ENCODE assay signal across 8 cellular contexts in the genomic region with DNA sequence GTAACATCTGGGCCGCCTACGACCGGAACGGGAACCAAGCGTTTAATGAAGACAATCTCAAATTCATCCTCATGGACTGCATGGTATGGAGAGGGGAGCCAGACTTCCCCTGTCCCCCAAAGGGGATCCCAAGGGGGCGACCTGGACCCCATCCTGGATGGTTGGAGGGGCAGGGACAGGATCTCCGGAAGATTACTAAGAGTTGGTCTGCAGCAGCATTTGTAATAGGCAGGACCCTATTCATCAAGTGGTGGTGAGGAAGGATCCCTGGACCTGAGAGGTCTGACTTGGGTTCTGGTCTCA. TPM values are rescaled to one million over a fixed set of nuclear protein-coding genes. Genes with fewer than 3 reads are reported as not detected.
A peak's percentile ranks its signal among the peaks of the same experiment; 100 is the strongest.
DNase-seq lines count a peak whose midpoint lies in the region; ATAC-seq and TF ChIP-seq lines count a peak whose summit lies in the region.

No MANE protein-coding gene starts in this region.

- WGBS in right lobe of liver (ENCODE audit: insufficient coverage, low coverage, low lambda C conversion rate, missing lambda C conversion rate), result 6% methylated on average over 7 of the region's 7 CpGs

- DNase-seq in activated CD4-positive, alpha-beta T cell treated with anti-CD3 and anti-CD28 coated beads, Interleukin-2, amount 10 ng/mL, durations not matched to agents 7 days and 5 days, result no peak
- no peak for DNase-seq in activated CD4-positive, alpha-beta T cell treated with anti-CD3 and anti-CD28 coated beads for 4 hours
- no peak for DNase-seq in ascending aorta (ENCODE audit: low spot score in 2 of 2)
- DNase-seq in right lobe of liver, result no peak
- no peak for DNase-seq in thoracic aorta (ENCODE audit: low spot score)
- no peak for DNase-seq in iPS-NIHi7 (ENCODE audit: extremely low spot score)

- peaks cover 9% of the 10 kb centered on the region for H3K36me3 Mint-ChIP-seq in activated CD4-positive, alpha-beta T cell treated with anti-CD3 and anti-CD28 coated beads, Interleukin-2, amount 10 ng/mL, durations not matched to agents 7 days and 5 days (ENCODE audit: low read depth)

- no peaks in the 10 kb centered on the region for H3K9me3 Mint-ChIP-seq in activated CD4-positive, alpha-beta T cell treated with anti-CD3 and anti-CD28 coated beads, Interleukin-2, amount 10 ng/mL, durations not matched to agents 7 days and 5 days

- no peak for TF ChIP-seq POLR2A in right lobe of liver (IDR thresholded peaks at IDR 0.05)

- H3K27me3 ChIP-seq in ascending aorta (no peaks in the 10 kb centered on the region), right lobe of liver (no peaks in the 10 kb centered on the region), thoracic aorta (replicated peaks; ENCODE audit: insufficient read depth) (no peaks in the 10 kb centered on the region)

- H3K4me1 Mint-ChIP-seq in activated CD4-positive, alpha-beta T cell treated with anti-CD3 and anti-CD28 coated beads, Interleukin-2, amount 10 ng/mL, durations not matched to agents 7 days and 5 days, result peaks cover 27% of the 10 kb centered on the region

- no peak for ATAC-seq in right lobe of liver
- no peak for ATAC-seq in thoracic aorta (ENCODE audit: insufficient number of reproducible peaks, low FRiP score, low read depth)
- no peak for ATAC-seq in GM19035 (IDR thresholded peaks at IDR 0.05; ENCODE audit: unreplicated experiment)
- no peak for ATAC-seq in GM19395 (IDR thresholded peaks at IDR 0.05; ENCODE audit: unreplicated experiment)

- peak overlapping the region; percentile 44 to 96 for H3K27ac ChIP-seq in ascending aorta
- peak overlapping the region; percentile 79 to 88 (median 82) for H3K27ac ChIP-seq in right lobe of liver
- peak overlapping the region; percentile 77 to 85 for H3K27ac ChIP-seq in thoracic aorta

- CTCF ChIA-PET in activated CD4-positive, alpha-beta T cell treated with anti-CD3 and anti-CD28 coated beads, Interleukin-2, amount 10 ng/mL, durations not matched to agents 7 days and 5 days (lab: Charles Lee), result interaction anchor here (0.8 kb wide), 1 partner anchor 9 kb away, joined by 3 read pairs; no protein-coding TSS in a partner anchor

- H3K9me3 ChIP-seq in ascending aorta (no peaks in the 10 kb centered on the region), right lobe of liver (no peaks in the 10 kb centered on the region), thoracic aorta (no peaks in the 10 kb centered on the region)

- no peaks in the 10 kb centered on the region for H3K27me3 Mint-ChIP-seq in activated CD4-positive, alpha-beta T cell treated with anti-CD3 and anti-CD28 coated beads, Interleukin-2, amount 10 ng/mL, durations not matched to agents 7 days and 5 days

- H3K4me3 ChIP-seq in ascending aorta (peak overlapping the region; percentile 58 to 73), right lobe of liver (peak overlapping the region; percentile 75 to 100 (median 89)), thoracic aorta (peak overlapping the region; percentile 88)

- TF ChIP-seq CTCF in ascending aorta (IDR thresholded peaks at IDR 0.05), result no peak
- TF ChIP-seq CTCF in right lobe of liver (IDR thresholded peaks at IDR 0.05), result no peak
- no peak for TF ChIP-seq CTCF in thoracic aorta (IDR thresholded peaks at IDR 0.05)

- H3K36me3 ChIP-seq in ascending aorta (peaks cover 8 to 10% of the 10 kb centered on the region in 2 donors), right lobe of liver (no peaks in the 10 kb centered on the region), thoracic aorta (peaks cover 6% of the 10 kb centered on the region)

- H3K4me1 ChIP-seq in ascending aorta (peaks cover 0 to 8% of the 10 kb centered on the region in 2 donors), right lobe of liver (peaks cover 0 to 7% (median 2%) of the 10 kb centered on the region in 4 donors), thoracic aorta (ENCODE audit: control insufficient read depth in 1 of 2, low read depth in 2 of 2) (peaks cover 8 to 16% of the 10 kb centered on the region in 2 donors)

- POLR2A ChIA-PET in activated CD4-positive, alpha-beta T cell treated with anti-CD3 and anti-CD28 coated beads, Interleukin-2, amount 10 ng/mL, durations not matched to agents 7 days and 5 days (lab: Charles Lee), result no interaction called here

- peak overlapping the region; percentile 81 for H3K4me3 Mint-ChIP-seq in activated CD4-positive, alpha-beta T cell treated with anti-CD3 and anti-CD28 coated beads, Interleukin-2, amount 10 ng/mL, durations not matched to agents 7 days and 5 days

- H3K27ac Mint-ChIP-seq in activated CD4-positive, alpha-beta T cell treated with anti-CD3 and anti-CD28 coated beads, Interleukin-2, amount 10 ng/mL, durations not matched to agents 7 days and 5 days, result peak overlapping the region; percentile 89

- intact Hi-C loops in ascending aorta (cut with DNase I), result loop anchor here (2.0 to 10.0 kb wide), 3 partner anchors 28 to 120 kb away; a partner anchor contains a TSS
- intact Hi-C loops in right lobe of liver (cut with DNase I), result loop anchor here in 1 of 2 donors (10.0 kb wide), 1 partner anchor 50 kb away; no protein-coding TSS in a partner anchor

RNA-seq across cellular contexts. Expression of a gene that starts 0.7 kb away (rescaled TPM):
- total RNA-seq in activated CD4-positive, alpha-beta T cell treated with anti-CD3 and anti-CD28 coated beads, Interleukin-2, amount 10 ng/mL, durations not matched to agents 7 days and 5 days, result 10 to 100 TPM; 41.3 to 61.0 TPM
- total RNA-seq in ascending aorta (43.9 TPM), right lobe of liver (10 to 100 TPM; 49.4 to 71.0 (median 60.3) TPM), thoracic aorta (10 to 100 TPM; 26.4 to 37.0 TPM)

RNA-seq across cellular contexts. Expression of a gene that starts 1.7 kb away (rescaled TPM):
- 10 to 100 TPM; 30.8 to 34.0 TPM for total RNA-seq in activated CD4-positive, alpha-beta T cell treated with anti-CD3 and anti-CD28 coated beads, Interleukin-2, amount 10 ng/mL, durations not matched to agents 7 days and 5 days
- total RNA-seq in ascending aorta (28.7 TPM), right lobe of liver (10 to 100 TPM; 19.0 to 25.5 (median 21.0) TPM), thoracic aorta (10 to 100 TPM; 21.7 to 36.7 TPM)

RNA-seq across cellular contexts. Expression of a gene that starts 5.7 kb away (rescaled TPM):
- under 1 TPM in 1 of 2 experiments, not detected in 1; 0.50 TPM for total RNA-seq in activated CD4-positive, alpha-beta T cell treated with anti-CD3 and anti-CD28 coated beads, Interleukin-2, amount 10 ng/mL, durations not matched to agents 7 days and 5 days
- not detected for total RNA-seq in ascending aorta
- 1 to 10 TPM in 2 of 6 experiments, under 1 TPM in 4; 0.40 to 3.2 (median 0.77) TPM for total RNA-seq in right lobe of liver
- total RNA-seq in thoracic aorta, result not detected

RNA-seq across cellular contexts. Expression of a gene that starts 27.0 kb away (rescaled TPM):
- under 1 TPM; 0.02 to 0.05 TPM for total RNA-seq in activated CD4-positive, alpha-beta T cell treated with anti-CD3 and anti-CD28 coated beads, Interleukin-2, amount 10 ng/mL, durations not matched to agents 7 days and 5 days
- total RNA-seq in ascending aorta (1.3 TPM), right lobe of liver (1 to 10 TPM in 1 of 6 experiments, under 1 TPM in 5; 0.35 to 1.4 (median 0.83) TPM), thoracic aorta (under 1 TPM in 1 of 2 donors, not detected in 1; 0.42 TPM)

RNA-seq across cellular contexts. Expression of a gene that starts 34.5 kb away (rescaled TPM):
- 100 to 1,000 TPM; 235 to 273 TPM for total RNA-seq in activated CD4-positive, alpha-beta T cell treated with anti-CD3 and anti-CD28 coated beads, Interleukin-2, amount 10 ng/mL, durations not matched to agents 7 days and 5 days
- total RNA-seq in ascending aorta (103 TPM), right lobe of liver (100 to 1,000 TPM in 4 of 6 experiments, 10 to 100 TPM in 2; 59.5 to 227 (median 103) TPM), thoracic aorta (100 to 1,000 TPM; 132 to 241 TPM)
